In genomic region chr5:43602818-43603534, GRCh38 we compare ENCODE assay signal across 8 cellular contexts. TPM values are rescaled to one million over a fixed set of nuclear protein-coding genes. Genes with fewer than 3 reads are reported as not detected.
DNase-seq lines count a peak whose midpoint lies in the region; ATAC-seq and TF ChIP-seq lines count a peak whose summit lies in the region.

Gene NNT, plus strand, starts transcription at chr5:43603180. Its CDS starts 6,016 bp downstream, at chr5:43609196.

- WGBS in lower leg skin, 2 donors, result 0 to 1% methylated on average over 34 to 40 of the region's 65 CpGs

- H3K27me3 ChIP-seq in dorsolateral prefrontal cortex, result no peaks in the 10 kb centered on the region

- ATAC-seq in GM18909 (IDR thresholded peaks at IDR 0.05; ENCODE audit: poor library complexity, unreplicated experiment), result peak; percentile 76
- peak; percentile 80 for ATAC-seq in HG03159 (IDR thresholded peaks at IDR 0.05; ENCODE audit: unreplicated experiment)

- intact Hi-C loops in dorsolateral prefrontal cortex (cut with DNase I), result loop anchor here (2.0 kb wide), 1 partner anchor 46 kb away; the partner anchor contains the start of gene PAIP1 (in 2 of the 2)
- intact Hi-C loops in lower leg skin (cut with DNase I; ENCODE audit: low total_unique reads), result no loop called here

- TF ChIP-seq CTCF in AG10803 (conservative IDR thresholded peaks at IDR 0.05; ENCODE audit: low read length) (no peak), dorsolateral prefrontal cortex (IDR thresholded peaks at IDR 0.05 in 54 of 56, conservative IDR thresholded peaks at IDR 0.05 in 2 of 56; ENCODE audit: low read depth in 1 of 56, partially characterized antibody in 56 of 56) (peak in 22 of 56 donors; percentile 5 to 43 (median 23)), lower leg skin (IDR thresholded peaks at IDR 0.05) (no peak)

- DNase-seq in AG10803 (ENCODE audit: low read depth) (peak; percentile 41), NCI-H460 (ENCODE audit: extremely low read depth, low read depth) (no peak), dorsolateral prefrontal cortex (peak; percentile 59 to 91 (median 76)), lower leg skin (ENCODE audit: low spot score in 2 of 2) (peak; percentile 64 to 96)
- peak; percentile 73 for DNase-seq in activated CD4-positive, alpha-beta T cell treated with anti-CD3 and anti-CD28 coated beads, Interleukin-2, amount 50 U/mL, for 1 hour
- DNase-seq in stimulated activated CD4-positive, alpha-beta T cell treated with anti-CD3 and anti-CD28 coated beads, Interleukin-4, amount 100 ng/mL, for 48 hours (ENCODE audit: low read depth in 2 of 2), result peak; percentile 67 to 78

- no peak for TF ChIP-seq POLR2A in lower leg skin (IDR thresholded peaks at IDR 0.05)

- H3K27ac ChIP-seq in dorsolateral prefrontal cortex, result peak within 1 kb of the TSS; percentile 0 to 93 (median 80)

- H3K4me3 ChIP-seq in AG10803 (ENCODE audit: low read length), result peak within 1 kb of the TSS; percentile 85
- H3K4me3 ChIP-seq in dorsolateral prefrontal cortex, result peak within 1 kb of the TSS; percentile 54 to 96 (median 89)
- peak within 1 kb of the TSS; percentile 74 for H3K4me3 ChIP-seq in lower leg skin (ENCODE audit: low read depth, poor library complexity, severe bottlenecking)

RNA-seq across cellular contexts. Expression of gene NNT, which starts in this region (rescaled TPM):
- total RNA-seq in NCI-H460 (2014; rRNA removed; shearing (Covaris generic)), result 30.9 and 35.9 TPM in 2 replicates
- 29.8 and 31.5 TPM in 2 replicates for polyA plus RNA-seq in NCI-H460 (2014; cell fraction: nucleus; rRNA removed)
- total RNA-seq in dorsolateral prefrontal cortex (100 to 1,000 TPM in 109 of 120 experiments, 10 to 100 TPM in 11; 79.8 to 197 (median 130) TPM), lower leg skin (10 to 100 TPM; 24.2 to 34.2 (median 27.7) TPM)
